1 cellular context compared by ENCODE assay signal in genomic region chr6:112479975-112480374, GRCh38.
TF ChIP-seq lines count a peak whose summit lies in the region.

No MANE protein-coding gene starts in this region.

TF ChIP-seq in HepG2, 621 proteins besides CTCF, POLR2A, EP300 and RAD21:
- peak; percentile 53 for TF ChIP-seq HNRNPK (IDR thresholded peaks at IDR 0.05; ENCODE audit: low read depth, low read length, poor library complexity, severe bottlenecking)
- TF ChIP-seq PCBP1 (IDR thresholded peaks at IDR 0.05; ENCODE audit: borderline replicate concordance, low read depth, low read length), result 0 out of 2 replicates have a peak, but pooled peaks have one; percentile 31
